In genomic region chr18:23970161-23971153, GRCh38 we compare ENCODE assay signal across 9 cellular contexts. TPM values are rescaled to one million over a fixed set of nuclear protein-coding genes. Genes with fewer than 3 reads are reported as not detected.
DNase-seq lines count a peak whose midpoint lies in the region; ATAC-seq and TF ChIP-seq lines count a peak whose summit lies in the region.
"Had no signal": no experiment of that assay in that cellular context is flagged by ENCODE, and none has a peak within 500 bp of the region (broad histone marks: within the 10 kb centered on the region; RNA-seq: fewer than 3 reads in every experiment).

No MANE protein-coding gene starts in this region.

- intact Hi-C loops in ascending aorta (cut with DNase I), result no loop called here

- H3K9me3 Mint-ChIP-seq in activated CD8-positive, alpha-beta memory T cell treated with anti-CD3 and anti-CD28 coated beads, Interleukin-2, amount 10 ng/mL, durations not matched to agents 7 days and 5 days (ENCODE audit: low read depth), result no peaks in the 10 kb centered on the region
- H3K9me3 Mint-ChIP-seq in immature natural killer cell, result peaks cover 0 to 2% (median 0%) of the 10 kb centered on the region in 6 donors

- peaks cover 10% of the 10 kb centered on the region for H3K27me3 Mint-ChIP-seq in activated CD8-positive, alpha-beta memory T cell treated with anti-CD3 and anti-CD28 coated beads, Interleukin-2, amount 10 ng/mL, durations not matched to agents 7 days and 5 days
- peaks cover 4 to 13% (median 7%) of the 10 kb centered on the region in 3 donors for H3K27me3 Mint-ChIP-seq in immature natural killer cell (ENCODE audit: low read depth in 3 of 3)

- H3K36me3 ChIP-seq in ascending aorta, result no peaks in the 10 kb centered on the region

- H3K27me3 ChIP-seq in ascending aorta, result no peaks in the 10 kb centered on the region

- peaks cover 0 to 5% of the 10 kb centered on the region in 2 donors for H3K9me3 ChIP-seq in ascending aorta

- H3K4me1 ChIP-seq in ascending aorta, result no peaks in the 10 kb centered on the region

- no peak overlapping the region for H3K27ac ChIP-seq in ascending aorta

- H3K36me3 Mint-ChIP-seq in activated CD8-positive, alpha-beta memory T cell treated with anti-CD3 and anti-CD28 coated beads, Interleukin-2, amount 10 ng/mL, durations not matched to agents 7 days and 5 days, result peaks cover 8% of the 10 kb centered on the region
- H3K36me3 Mint-ChIP-seq in immature natural killer cell, result no peaks in the 10 kb centered on the region

- ATAC-seq in activated CD8-positive, alpha-beta memory T cell treated with anti-CD3 and anti-CD28 coated beads, Interleukin-2, amount 10 ng/mL, durations not matched to agents 7 days and 5 days, result peak; percentile 37
- no peak for ATAC-seq in GM18858 (IDR thresholded peaks at IDR 0.05; ENCODE audit: unreplicated experiment)

- peak overlapping the region; percentile 59 for H3K27ac Mint-ChIP-seq in activated CD8-positive, alpha-beta memory T cell treated with anti-CD3 and anti-CD28 coated beads, Interleukin-2, amount 10 ng/mL, durations not matched to agents 7 days and 5 days
- H3K27ac Mint-ChIP-seq in immature natural killer cell, result peak overlapping the region in 4 of 6 donors; percentile 22 to 89 (median 67)

- CTCF ChIA-PET in activated CD8-positive, alpha-beta memory T cell treated with anti-CD3 and anti-CD28 coated beads, Interleukin-2, amount 10 ng/mL, durations not matched to agents 7 days and 5 days (lab: Charles Lee), result no interaction called here

- peak in 2 of 3 donors; percentile 27 to 33 for DNase-seq in stimulated activated CD4-positive, alpha-beta T cell treated with anti-CD3 and anti-CD28 coated beads, Interleukin-12 subunit alpha, Interleukin-12 subunit beta, amount 100 ng/mL, for 48 hours (ENCODE audit: low read depth in 2 of 3, low spot score in 1 of 3)
- no peak for DNase-seq in stimulated activated CD4-positive, alpha-beta T cell treated with anti-CD3 and anti-CD28 coated beads, Interleukin-12 subunit alpha, Interleukin-12 subunit beta, amount 100 ng/mL, for 4 hours
- DNase-seq in activated CD8-positive, alpha-beta memory T cell treated with anti-CD3 and anti-CD28 coated beads, Interleukin-2, amount 10 ng/mL, durations not matched to agents 7 days and 5 days, result peak; percentile 56
- DNase-seq in immature natural killer cell (peak; percentile 35 to 55 (median 35)), GOT3 (lab: John Stamatoyannopoulos, UW) (no peak), DMS79 (lab: John Stamatoyannopoulos, UW) (no peak), ascending aorta (ENCODE audit: low spot score in 2 of 2) (no peak)
- DNase-seq: HCEC 1CT had no signal

- H3K4me1 Mint-ChIP-seq in activated CD8-positive, alpha-beta memory T cell treated with anti-CD3 and anti-CD28 coated beads, Interleukin-2, amount 10 ng/mL, durations not matched to agents 7 days and 5 days, result peaks cover 53% of the 10 kb centered on the region
- peaks cover 47 to 53% of the 10 kb centered on the region in 2 donors for H3K4me1 Mint-ChIP-seq in immature natural killer cell

- no peak overlapping the region for H3K4me3 ChIP-seq in ascending aorta

- no peak overlapping the region for H3K4me3 Mint-ChIP-seq in activated CD8-positive, alpha-beta memory T cell treated with anti-CD3 and anti-CD28 coated beads, Interleukin-2, amount 10 ng/mL, durations not matched to agents 7 days and 5 days
- H3K4me3 Mint-ChIP-seq in immature natural killer cell, result peak overlapping the region; percentile 33 to 78 (median 49)

- TF ChIP-seq CTCF in ascending aorta (IDR thresholded peaks at IDR 0.05), result no peak

RNA-seq across cellular contexts. Expression of gene TTC39C, which starts 44.1 kb away (rescaled TPM):
- 10 to 100 TPM; 59.0 to 69.7 TPM for total RNA-seq in activated CD8-positive, alpha-beta memory T cell treated with anti-CD3 and anti-CD28 coated beads, Interleukin-2, amount 10 ng/mL, durations not matched to agents 7 days and 5 days
- polyA plus RNA-seq in immature natural killer cell, result 10 to 100 TPM; 18.3 to 26.7 (median 25.0) TPM
- 18.2 TPM for total RNA-seq in ascending aorta

Comparison
In these comparisons a context has a peak if more than half of its experiments do, and no peak if none do; other contexts are left out.
1. DNase-seq: peak in stimulated activated CD4-positive, alpha-beta T cell treated with anti-CD3 and anti-CD28 coated beads, Interleukin-12 subunit alpha, Interleukin-12 subunit beta, amount 100 ng/mL, for 48 hours (2 of 3), activated CD8-positive, alpha-beta memory T cell treated with anti-CD3 and anti-CD28 coated beads, Interleukin-2, amount 10 ng/mL, durations not matched to agents 7 days and 5 days (single experiment) and immature natural killer cell (3 of 3); none in stimulated activated CD4-positive, alpha-beta T cell treated with anti-CD3 and anti-CD28 coated beads, Interleukin-12 subunit alpha, Interleukin-12 subunit beta, amount 100 ng/mL, for 4 hours (single experiment), GOT3 (single experiment), DMS79 (single experiment) and ascending aorta (0 of 2).